In the genomic region with DNA sequence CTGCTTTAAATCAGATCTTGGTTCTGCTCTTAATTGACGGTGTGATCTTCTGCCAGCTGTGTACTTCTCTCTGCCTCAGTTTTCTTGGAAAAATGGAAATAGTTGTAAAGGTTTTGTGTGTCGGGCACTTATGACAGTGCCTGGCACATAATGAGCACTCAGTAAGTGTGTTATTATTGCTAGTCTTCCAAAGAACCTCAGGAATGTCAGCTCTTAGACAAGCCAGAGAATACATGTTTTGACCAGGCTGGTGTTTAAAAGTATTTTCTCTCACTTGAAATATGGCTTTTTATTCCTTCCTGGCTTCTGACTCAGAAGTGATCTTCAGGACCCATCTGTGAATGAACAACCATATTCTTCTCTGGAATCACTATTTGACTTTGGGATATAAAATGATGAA, we compare ENCODE assay signal across 30 cellular contexts.
"Had no signal": no experiment of that assay in that cellular context is flagged by ENCODE, and none has a peak within 500 bp of the region (broad histone marks: within the 10 kb centered on the region; RNA-seq: fewer than 3 reads in every experiment).

No MANE protein-coding gene starts in this region.

- H3K4me1 ChIP-seq: adrenal gland, breast epithelium, gastrocnemius medialis, heart left ventricle had no signal

- ATAC-seq: activated CD8-positive, alpha-beta memory T cell treated with anti-CD3 and anti-CD28 coated beads, Interleukin-2, amount 10 ng/mL, durations not matched to agents 7 days and 5 days; activated naive CD8-positive, alpha-beta T cell treated with anti-CD3 and anti-CD28 coated beads, Interleukin-2, amount 50 U/mL, for 24 hours; esophagus mucosa; gastrocnemius medialis; heart left ventricle; WTC11 had no signal

- H3K36me3 ChIP-seq: adrenal gland, breast epithelium, cardiac muscle cell, gastrocnemius medialis, heart left ventricle had no signal

- H3K4me3 ChIP-seq: adrenal gland, breast epithelium, cardiac muscle cell, coronary artery, dorsolateral prefrontal cortex, gastrocnemius medialis, heart left ventricle had no signal

- H3K9me3 ChIP-seq: adrenal gland, breast epithelium, gastrocnemius medialis, heart left ventricle had no signal

- H3K27me3 ChIP-seq: adrenal gland, dorsolateral prefrontal cortex, gastrocnemius medialis had no signal

- DNase-seq: activated CD4-positive, alpha-beta memory T cell treated with anti-CD3 and anti-CD28 coated beads, Interleukin-2, amount 10 ng/mL, durations not matched to agents 7 days and 5 days; activated CD4-positive, alpha-beta T cell treated with anti-CD3 and anti-CD28 coated beads for 1 hour; activated CD4-positive, alpha-beta T cell treated with anti-CD3 and anti-CD28 coated beads for 4 hours; activated CD4-positive, alpha-beta T cell treated with anti-CD3 and anti-CD28 coated beads, Interleukin-2, amount 10 ng/mL, durations not matched to agents 7 days and 5 days; activated CD4-positive, alpha-beta T cell treated with anti-CD3 and anti-CD28 coated beads, Interleukin-2, amount 50 U/mL, for 4 hours; activated CD8-positive, alpha-beta memory T cell treated with anti-CD3 and anti-CD28 coated beads, Interleukin-2, amount 10 ng/mL, durations not matched to agents 7 days and 5 days; activated CD8-positive, alpha-beta memory T cell treated with anti-CD3 and anti-CD28 coated beads, Interleukin-2, amount 50 U/mL, for 4 hours; activated effector memory CD4-positive, alpha-beta T cell treated with anti-CD3 and anti-CD28 coated beads, Interleukin-2, amount 50 U/mL, for 16 hours; activated naive CD4-positive, alpha-beta T cell treated with anti-CD3 and anti-CD28 coated beads for 36 hours; activated naive CD8-positive, alpha-beta T cell treated with anti-CD3 and anti-CD28 coated beads for 36 hours; activated naive CD8-positive, alpha-beta T cell treated with anti-CD3 and anti-CD28 coated beads, Interleukin-2, amount 50 U/mL, for 24 hours; activated T-cell treated with anti-CD3 and anti-CD28 coated beads, Interleukin-2, amount 50 U/mL, for 1 hour; activated T-cell treated with anti-CD3 and anti-CD28 coated beads, Interleukin-2, amount 50 U/mL, for 48 hours; adrenal gland; amygdala; aorta; central memory CD4-positive, alpha-beta T cell; cerebellar nuclear complex; dorsolateral prefrontal cortex; effector memory CD4-positive, alpha-beta T cell; endodermal cell; gastrocnemius medialis; glutamatergic neuron; heart left ventricle; T-helper 2 cell had no signal

- H3K27ac ChIP-seq: adrenal gland, breast epithelium, cardiac muscle cell, coronary artery, dorsolateral prefrontal cortex, gastrocnemius medialis, heart left ventricle had no signal
